16 cellular contexts compared by ENCODE assay signal in the genomic region with DNA sequence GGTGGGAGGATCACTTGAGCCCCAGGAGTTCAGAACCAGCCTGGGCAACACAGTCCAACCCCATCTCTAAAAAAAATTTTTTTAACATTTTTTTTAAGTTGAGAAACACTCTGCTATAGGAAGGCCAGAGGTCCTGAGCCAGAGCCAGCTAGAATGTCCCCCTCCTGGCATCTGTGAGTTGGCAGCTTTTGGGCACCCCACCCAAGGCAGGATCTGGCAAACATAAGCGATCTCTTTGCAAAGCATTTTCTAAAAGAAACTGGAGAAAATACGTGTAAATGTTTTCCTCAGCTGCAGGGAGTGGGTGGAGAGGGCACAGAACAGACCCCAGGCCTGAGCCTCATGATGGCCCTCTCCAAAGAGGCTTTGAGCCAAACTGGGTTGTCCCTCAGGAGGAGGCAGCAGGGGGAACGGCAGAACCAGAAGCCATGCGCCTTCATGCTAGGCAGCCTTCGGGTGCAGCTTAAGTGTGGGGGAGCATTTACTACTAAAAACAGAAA. TPM values are rescaled to one million over a fixed set of nuclear protein-coding genes. Genes with fewer than 3 reads are reported as not detected.
DNase-seq lines count a peak whose midpoint lies in the region; ATAC-seq and TF ChIP-seq lines count a peak whose summit lies in the region.
"Had no signal": no experiment of that assay in that cellular context is flagged by ENCODE, and none has a peak within 500 bp of the region (broad histone marks: within the 10 kb centered on the region; RNA-seq: fewer than 3 reads in every experiment).

No MANE protein-coding gene starts in this region.

- H3K4me1 ChIP-seq in heart right ventricle (peaks cover 55 to 100% (median 95%) of the 10 kb centered on the region in 9 donors), esophagus muscularis mucosa (peaks cover 98 to 100% (median 100%) of the 10 kb centered on the region in 4 donors), rectal smooth muscle tissue (ENCODE audit: control insufficient read depth, insufficient read depth, low read length) (peaks cover 48% of the 10 kb centered on the region), uterus (peaks cover 22 to 52% of the 10 kb centered on the region in 2 donors)

- CTCF ChIA-PET in activated CD4-positive, alpha-beta T cell treated with anti-CD3 and anti-CD28 coated beads for 36 hours (lab: Charles Lee), result interaction anchor here (0.6 to 2.1 kb wide), 7 partner anchors 9 to 230 kb away, joined by 3 to 5 read pairs (median 3); partner anchors contain the start of gene KCNH4

- intact Hi-C loops in heart right ventricle (cut with DNase I) (no loop called here), left cardiac atrium (cut with DNase I) (no loop called here), esophagus muscularis mucosa (cut with DNase I) (no loop called here), uterus (cut with DNase I; ENCODE audit: low total_unique reads) (no loop called here)
- intact Hi-C loops in activated CD4-positive, alpha-beta T cell treated with anti-CD3 and anti-CD28 coated beads for 36 hours (cut with DNase I, micrococcal nuclease), result no loop called here

- H3K4me1 Mint-ChIP-seq in activated CD4-positive, alpha-beta T cell treated with anti-CD3 and anti-CD28 coated beads for 36 hours, result peaks cover 31% of the 10 kb centered on the region

- H3K27me3 ChIP-seq in heart right ventricle (no peaks in the 10 kb centered on the region), esophagus muscularis mucosa (no peaks in the 10 kb centered on the region), rectal smooth muscle tissue (ENCODE audit: control insufficient read depth, insufficient read depth, low read length) (no peaks in the 10 kb centered on the region), uterus (no peaks in the 10 kb centered on the region)

- no peak overlapping the region for H3K4me3 Mint-ChIP-seq in activated CD4-positive, alpha-beta T cell treated with anti-CD3 and anti-CD28 coated beads for 36 hours
- H3K4me3 Mint-ChIP-seq: activated CD8-positive, alpha-beta T cell treated with anti-CD3 and anti-CD28 coated beads for 36 hours; activated T-helper 1 cell treated with anti-CD3 and anti-CD28 coated beads, Interleukin-12 subunit alpha, Interleukin-12 subunit beta, Interleukin-2, Interleukin-4 antibody, amounts not matched to agents 30 ng/mL and 10 ng/mL and 1 ng/mL, durations not matched to agents 14 hours and 24 hours and 36 hours; natural killer cell had no signal

- ATAC-seq in heart right ventricle (no peak), left cardiac atrium (no peak), HG02981 (IDR thresholded peaks at IDR 0.05; ENCODE audit: unreplicated experiment) (no peak)
- ATAC-seq in activated CD4-positive, alpha-beta T cell treated with anti-CD3 and anti-CD28 coated beads for 36 hours, result no peak
- ATAC-seq: activated CD8-positive, alpha-beta T cell treated with anti-CD3 and anti-CD28 coated beads for 36 hours; esophagus mucosa; natural killer cell had no signal

- no peaks in the 10 kb centered on the region for H3K27me3 Mint-ChIP-seq in activated CD4-positive, alpha-beta T cell treated with anti-CD3 and anti-CD28 coated beads for 36 hours
- H3K27me3 Mint-ChIP-seq: activated CD8-positive, alpha-beta T cell treated with anti-CD3 and anti-CD28 coated beads for 36 hours had no signal

- H3K27ac Mint-ChIP-seq in activated CD4-positive, alpha-beta T cell treated with anti-CD3 and anti-CD28 coated beads for 36 hours, result no peak overlapping the region
- H3K27ac Mint-ChIP-seq: activated CD8-positive, alpha-beta T cell treated with anti-CD3 and anti-CD28 coated beads for 36 hours; activated T-helper 1 cell treated with anti-CD3 and anti-CD28 coated beads, Interleukin-12 subunit alpha, Interleukin-12 subunit beta, Interleukin-2, Interleukin-4 antibody, amounts not matched to agents 30 ng/mL and 10 ng/mL and 1 ng/mL, durations not matched to agents 14 hours and 24 hours and 36 hours; IgD-negative memory B cell; natural killer cell had no signal

- no peak for TF ChIP-seq EP300 in esophagus muscularis mucosa (IDR thresholded peaks at IDR 0.05)

- H3K4me3 ChIP-seq in heart right ventricle (peak overlapping the region in 5 of 10 donors; percentile 0 to 28 (median 10)), esophagus muscularis mucosa (peak overlapping the region; percentile 4 to 37 (median 21)), rectal smooth muscle tissue (ENCODE audit: low read length) (no peak overlapping the region), uterus (no peak overlapping the region)

- WGBS in heart right ventricle, 2 donors, result 16 to 23% methylated on average over 5 of the region's 5 CpGs
- 25% methylated on average over 4 of the region's 5 CpGs for WGBS in esophagus muscularis mucosa

- no peak for DNase-seq in heart right ventricle
- no peak for DNase-seq in left cardiac atrium
- no peak for DNase-seq in esophagus muscularis mucosa (ENCODE audit: extremely low spot score)
- no peak for DNase-seq in uterus
- no peak for DNase-seq in activated CD4-positive, alpha-beta T cell treated with anti-CD3 and anti-CD28 coated beads, Interleukin-2, amount 50 U/mL, for 4 hours
- DNase-seq in activated CD4-positive, alpha-beta T cell treated with anti-CD3 and anti-CD28 coated beads for 36 hours, result no peak
- DNase-seq: activated CD8-positive, alpha-beta T cell treated with anti-CD3 and anti-CD28 coated beads for 36 hours; GOT3; natural killer cell; NCI-H1105 treated with DMSO at 0.1 percent for 48 hours; stimulated activated CD4-positive, alpha-beta T cell treated with anti-CD3 and anti-CD28 coated beads, Interleukin-4, amount 100 ng/mL, for 24 hours had no signal

- no peak overlapping the region for H3K9ac ChIP-seq in rectal smooth muscle tissue (ENCODE audit: low read length)

- POLR2A ChIA-PET in activated CD4-positive, alpha-beta T cell treated with anti-CD3 and anti-CD28 coated beads for 36 hours (lab: Charles Lee), result interaction anchor here (0.7 kb wide), 1 partner anchor 189 kb away, joined by 3 read pairs; no protein-coding TSS in a partner anchor

- H3K27ac ChIP-seq in heart right ventricle (peak overlapping the region; percentile 21 to 100 (median 84)), esophagus muscularis mucosa (replicated peaks in 1 of 4) (peak overlapping the region; percentile 97 to 100 (median 100)), rectal smooth muscle tissue (ENCODE audit: low read depth, low read length) (peak overlapping the region; percentile 71), uterus (peak overlapping the region; percentile 84 to 91)

- no peaks in the 10 kb centered on the region for H3K36me3 Mint-ChIP-seq in activated CD4-positive, alpha-beta T cell treated with anti-CD3 and anti-CD28 coated beads for 36 hours (ENCODE audit: low read depth)
- H3K36me3 Mint-ChIP-seq: natural killer cell had no signal

- TF ChIP-seq POLR2A in esophagus muscularis mucosa (IDR thresholded peaks at IDR 0.05; ENCODE audit: low read depth) (no peak), uterus (IDR thresholded peaks at IDR 0.05) (no peak)

- peaks cover 0 to 6% (median 0%) of the 10 kb centered on the region in 9 donors for H3K36me3 ChIP-seq in heart right ventricle
- peaks cover 0 to 4% (median 0%) of the 10 kb centered on the region in 4 donors for H3K36me3 ChIP-seq in esophagus muscularis mucosa
- no peaks in the 10 kb centered on the region for H3K36me3 ChIP-seq in rectal smooth muscle tissue (ENCODE audit: control insufficient read depth, insufficient read depth, low read length)
- no peaks in the 10 kb centered on the region for H3K36me3 ChIP-seq in uterus

- no peaks in the 10 kb centered on the region for H3K9me3 Mint-ChIP-seq in activated CD4-positive, alpha-beta T cell treated with anti-CD3 and anti-CD28 coated beads for 36 hours (ENCODE audit: low read depth)
- H3K9me3 Mint-ChIP-seq: activated CD8-positive, alpha-beta T cell treated with anti-CD3 and anti-CD28 coated beads for 36 hours; activated T-helper 1 cell treated with anti-CD3 and anti-CD28 coated beads, Interleukin-12 subunit alpha, Interleukin-12 subunit beta, Interleukin-2, Interleukin-4 antibody, amounts not matched to agents 30 ng/mL and 10 ng/mL and 1 ng/mL, durations not matched to agents 14 hours and 24 hours and 36 hours; IgD-negative memory B cell; natural killer cell had no signal

- no peaks in the 10 kb centered on the region for H3K9me3 ChIP-seq in heart right ventricle
- H3K9me3 ChIP-seq in esophagus muscularis mucosa, result no peaks in the 10 kb centered on the region
- no peaks in the 10 kb centered on the region for H3K9me3 ChIP-seq in uterus

- TF ChIP-seq CTCF in heart right ventricle (IDR thresholded peaks at IDR 0.05) (no peak), esophagus muscularis mucosa (IDR thresholded peaks at IDR 0.05) (no peak), uterus (IDR thresholded peaks at IDR 0.05) (no peak)

RNA-seq across cellular contexts. Expression of gene CAVIN1, which starts 11.7 kb away (rescaled TPM):
- total RNA-seq in heart right ventricle (100 to 1,000 TPM; 176 to 300 (median 241) TPM), left cardiac atrium (100 to 1,000 TPM; 258 to 297 TPM), esophagus muscularis mucosa (1,000 to 10,000 TPM in 2 of 4 donors, 100 to 1,000 TPM in 2; 619 to 1,181 (median 1,019) TPM), uterus (100 to 1,000 TPM; 204 to 520 (median 372) TPM)
- polyA plus RNA-seq in heart right ventricle, result 100 to 1,000 TPM; 131 to 198 TPM
- total RNA-seq in activated CD4-positive, alpha-beta T cell treated with anti-CD3 and anti-CD28 coated beads for 36 hours, result 1 to 10 TPM; 4.2 to 4.4 TPM
- polyA plus RNA-seq: IgD-negative memory B cell had no signal

RNA-seq across cellular contexts. Expression of gene STAT3, which starts 23.1 kb away (rescaled TPM):
- 100 to 1,000 TPM in 8 of 10 donors, 10 to 100 TPM in 2; 87.2 to 398 (median 115) TPM for total RNA-seq in heart right ventricle
- 10 to 100 TPM; 33.9 to 61.7 TPM for polyA plus RNA-seq in heart right ventricle
- total RNA-seq in left cardiac atrium, result 100 to 1,000 TPM; 106 to 241 TPM
- total RNA-seq in esophagus muscularis mucosa, result 100 to 1,000 TPM; 137 to 260 (median 211) TPM
- 100 to 1,000 TPM; 115 to 298 (median 171) TPM for total RNA-seq in uterus
- total RNA-seq in activated CD4-positive, alpha-beta T cell treated with anti-CD3 and anti-CD28 coated beads for 36 hours, result 100 to 1,000 TPM; 332 to 345 TPM

RNA-seq across cellular contexts. Expression of gene ATP6V0A1, which starts 47.3 kb away (rescaled TPM):
- total RNA-seq in heart right ventricle, result 10 to 100 TPM; 28.1 to 48.5 (median 32.6) TPM
- polyA plus RNA-seq in heart right ventricle, result 10 to 100 TPM; 35.2 to 35.6 TPM
- total RNA-seq in left cardiac atrium, result 10 to 100 TPM; 40.3 to 55.4 TPM
- 10 to 100 TPM; 51.9 to 74.9 (median 63.9) TPM for total RNA-seq in esophagus muscularis mucosa
- total RNA-seq in uterus, result 100 to 1,000 TPM in 1 of 4 donors, 10 to 100 TPM in 3; 29.5 to 111 (median 64.5) TPM
- total RNA-seq in activated CD4-positive, alpha-beta T cell treated with anti-CD3 and anti-CD28 coated beads for 36 hours, result 10 to 100 TPM; 13.3 to 15.9 TPM

Comparison
In these comparisons a context has a peak if more than half of its experiments do, and no peak if none do; other contexts are left out.
1. H3K4me3 ChIP-seq: peak in esophagus muscularis mucosa (4 of 4); none in rectal smooth muscle tissue (single experiment) and uterus (0 of 2).
2. RNA of gene CAVIN1, which starts 11.7 kb away (total RNA-seq): 619 to 1,181 TPM in esophagus muscularis mucosa, 204 to 520 TPM in uterus, 258 to 297 TPM in left cardiac atrium and 176 to 300 TPM in heart right ventricle; 4.2 to 4.4 TPM in activated CD4-positive, alpha-beta T cell treated with anti-CD3 and anti-CD28 coated beads for 36 hours; every median in the first group is over 10 times any median in the second.
3. Peak in every context shown above with its lines, with median percentiles within 50 percentile points of each other: H3K27ac ChIP-seq.